ENCODE assay signal across 8 cellular contexts in genomic region chr2:73197579-73197978, GRCh38. TPM values are rescaled to one million over a fixed set of nuclear protein-coding genes. Genes with fewer than 3 reads are reported as not detected.
"Had no signal": no experiment of that assay in that cellular context is flagged by ENCODE, and none has a peak within 500 bp of the region (broad histone marks: within the 10 kb centered on the region; RNA-seq: fewer than 3 reads in every experiment).

No MANE protein-coding gene starts in this region.

- H3K4me3 Mint-ChIP-seq: GM23338, H9 had no signal

- ATAC-seq: GM23338 had no signal

- DNase-seq: H9, HCEC 1CT, IMR-90 had no signal

- H3K27ac Mint-ChIP-seq: GM23338, H9 had no signal

- FAIRE-seq: H1, H54, HTR-8/SVneo had no signal

- H3K4me3 ChIP-seq: GM23338 had no signal

- H2AFZ ChIP-seq: GM23338 had no signal

- H3K4me2 ChIP-seq: GM23338 had no signal

RNA-seq across cellular contexts. Expression of gene NOTO, which starts 4.8 kb away (rescaled TPM):
- total RNA-seq: HT-29, IMR-90 had no signal
- polyA plus RNA-seq: IMR-90 had no signal
